1 cellular context compared by ENCODE assay signal in the genomic region with DNA sequence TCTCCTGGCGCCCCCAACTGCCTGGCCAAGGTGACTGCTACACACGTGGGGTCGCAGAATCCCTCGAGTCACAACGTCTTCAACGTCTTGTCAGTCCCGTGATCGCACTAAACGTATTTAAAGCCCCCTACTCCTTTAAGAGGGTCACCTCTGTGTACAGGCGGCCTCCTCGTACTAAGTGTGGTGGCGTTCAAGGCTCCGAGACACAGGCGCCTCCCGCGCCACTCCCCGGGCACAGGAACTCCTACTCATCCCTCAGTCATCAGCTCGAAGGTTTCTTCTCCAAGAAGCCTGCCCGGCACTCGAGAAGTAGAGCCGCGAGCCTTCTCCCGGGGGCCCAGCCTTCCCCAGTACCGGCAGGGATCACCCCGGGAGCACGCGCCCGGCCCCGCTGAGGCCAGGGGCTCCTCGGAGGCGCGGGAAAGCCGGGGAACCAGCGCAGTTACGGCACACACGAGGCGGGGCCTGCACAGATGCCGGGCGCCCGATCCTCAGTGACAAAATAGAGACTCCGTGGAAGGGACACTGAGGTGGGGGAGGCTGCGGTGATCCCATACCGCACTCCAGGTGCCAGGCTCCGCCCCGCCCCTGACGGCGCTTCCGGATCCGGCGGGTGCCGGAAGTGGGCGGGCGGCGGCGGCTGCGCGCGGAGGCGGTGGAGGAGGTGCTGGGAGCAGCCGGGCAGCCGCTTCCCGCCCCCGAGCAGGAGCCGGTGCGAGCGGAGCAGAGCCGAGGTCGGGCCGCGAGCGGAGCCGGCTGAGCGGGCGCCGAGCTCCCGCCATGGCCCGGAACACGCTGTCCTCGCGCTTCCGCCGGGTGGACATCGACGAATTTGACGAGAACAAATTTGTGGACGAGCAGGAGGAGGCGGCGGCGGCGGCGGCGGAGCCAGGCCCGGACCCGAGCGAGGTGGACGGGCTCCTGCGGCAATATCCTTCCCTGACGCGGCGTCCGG.
A peak's percentile ranks its signal among the peaks of the same experiment; 100 is the strongest.
TF ChIP-seq lines count a peak whose summit lies in the region.

No MANE protein-coding gene starts in this region.

TF ChIP-seq in IMR-90, 13 proteins besides CTCF, POLR2A, EP300 and RAD21:
- TF ChIP-seq CHD1 (IDR thresholded peaks at IDR 0.05; ENCODE audit: low read depth, low read length), result 0 out of 2 replicates have a peak, but pooled peaks have one; percentile 15
- no peak for TF ChIP-seq CEBPB (IDR thresholded peaks at IDR 0.05; ENCODE audit: low read depth, low read length)
- TF ChIP-seq FOS (IDR thresholded peaks at IDR 0.05; ENCODE audit: low read depth, low read length), result no peak
- TF ChIP-seq MXI1 (IDR thresholded peaks at IDR 0.05; ENCODE audit: borderline replicate concordance, low read depth, low read length), result peak; percentile 70
- TF ChIP-seq BHLHE40 (IDR thresholded peaks at IDR 0.05; ENCODE audit: low read depth, low read length), result 0 out of 2 replicates have a peak, but pooled peaks have one; percentile 11
- TF ChIP-seq RFX5 (IDR thresholded peaks at IDR 0.05; ENCODE audit: low read depth, low read length), result no peak
- no peak for TF ChIP-seq SMC3 (IDR thresholded peaks at IDR 0.05; ENCODE audit: low read depth, low read length)
- TF ChIP-seq USF2 (IDR thresholded peaks at IDR 0.05; ENCODE audit: low read depth, low read length), result no peak
- peak; percentile 89; the same call in 1 of the 2 replicates for TF ChIP-seq MAZ (IDR thresholded peaks at IDR 0.05; ENCODE audit: borderline replicate concordance, low read depth, low read length)
- no peak for TF ChIP-seq RCOR1 (IDR thresholded peaks at IDR 0.05; ENCODE audit: insufficient replicate concordance, low read length)
- TF ChIP-seq MAFK (IDR thresholded peaks at IDR 0.05; ENCODE audit: low read depth, low read length), result no peak
- TF ChIP-seq NFE2L2 (IDR thresholded peaks at IDR 0.05; ENCODE audit: low read depth, low read length), result no peak
- no peak; the same call in 1 of the 2 replicates for TF ChIP-seq ELK1 (IDR thresholded peaks at IDR 0.05; ENCODE audit: borderline replicate concordance, low read depth, low read length)
